ENCODE assay signal across 27 cellular contexts in genomic region chr9:82052081-82052480, GRCh38.
"Had no signal": no experiment of that assay in that cellular context is flagged by ENCODE, and none has a peak within 500 bp of the region (broad histone marks: within the 10 kb centered on the region; RNA-seq: fewer than 3 reads in every experiment).

No MANE protein-coding gene starts in this region.

- H3K4me3 ChIP-seq: esophagus squamous epithelium, gastroesophageal sphincter, heart right ventricle, hepatocyte had no signal

- DNase-seq: activated B cell treated with CpG ODN at 0.5 μM for 24 hours; activated CD4-positive, alpha-beta T cell treated with anti-CD3 and anti-CD28 coated beads for 48 hours; activated CD4-positive, alpha-beta T cell treated with anti-CD3 and anti-CD28 coated beads, Interleukin-2, amount 50 U/mL, for 1 hour; activated CD4-positive, alpha-beta T cell treated with anti-CD3 and anti-CD28 coated beads, Interleukin-2, amount 50 U/mL, for 48 hours; activated CD8-positive, alpha-beta memory T cell treated with anti-CD3 and anti-CD28 coated beads for 24 hours; activated CD8-positive, alpha-beta T cell treated with anti-CD3 and anti-CD28 coated beads for 36 hours; activated effector memory CD4-positive, alpha-beta T cell treated with Interleukin-2 at 50 U/mL for 16 hours; activated gamma-delta T cell treated with Interleukin-2 at 50 U/mL for 16 hours; activated naive CD4-positive, alpha-beta T cell treated with anti-CD3 and anti-CD28 coated beads, Interleukin-2, amount 50 U/mL, for 16 hours; activated naive CD4-positive, alpha-beta T cell treated with Interleukin-2 at 50 U/mL for 16 hours; activated T-cell treated with anti-CD3 and anti-CD28 coated beads, Interleukin-2, amount 50 U/mL, for 4 hours; amniotic stem cell; anterior cingulate cortex; cortex of kidney; dermis blood vessel endothelial cell; effector CD4-positive, alpha-beta T cell; esophagus squamous epithelium; foreskin melanocyte; heart right ventricle; T-helper 17 cell; T1000; WERI-Rb-1 had no signal

- H3K27me3 ChIP-seq: esophagus squamous epithelium, gastroesophageal sphincter, hepatocyte had no signal

- H3K4me1 ChIP-seq: esophagus squamous epithelium, gastroesophageal sphincter had no signal

- H3K9me3 ChIP-seq: esophagus squamous epithelium, gastroesophageal sphincter had no signal

- H3K4me2 ChIP-seq: hepatocyte had no signal

- H3K36me3 ChIP-seq: esophagus squamous epithelium, gastroesophageal sphincter, heart right ventricle, WERI-Rb-1 had no signal

- H3K79me2 ChIP-seq: hepatocyte had no signal

- ATAC-seq: activated CD4-positive, CD25-positive, alpha-beta regulatory T cell treated with anti-CD3 and anti-CD28 coated beads, Interleukin-2, amount 50 U/mL, for 24 hours; activated CD8-positive, alpha-beta T cell treated with anti-CD3 and anti-CD28 coated beads for 36 hours; activated T-cell treated with anti-CD3 and anti-CD28 coated beads, Interleukin-2, amount 50 U/mL, for 4 hours; activated T-helper 17 cell treated with anti-CD3 and anti-CD28 coated beads, Interleukin-2, amount 50 U/mL, for 72 hours; gastroesophageal sphincter; heart right ventricle; T-helper 17 cell had no signal

- H3K27ac ChIP-seq: epithelial cell of prostate, esophagus squamous epithelium, gastroesophageal sphincter, heart right ventricle, hepatocyte, WERI-Rb-1 had no signal

- H2AFZ ChIP-seq: hepatocyte had no signal
